8 cellular contexts compared by ENCODE assay signal in genomic region chr9:66900490-66901131, GRCh38. TPM values are rescaled to one million over a fixed set of nuclear protein-coding genes. Genes with fewer than 3 reads are reported as not detected.
DNase-seq lines count a peak whose midpoint lies in the region; ATAC-seq and TF ChIP-seq lines count a peak whose summit lies in the region.
"Not testable (repeated sequence)": the region's sequence is repeated elsewhere in the genome, so short reads cannot be mapped to it uniquely, and the experiment has no call there.

TSS of gene ZNF658 (plus strand) at chr9:66900725. CDS start at chr9:66903562, 2,837 bp downstream.

- POLR2A ChIA-PET in BJ (lab: Charles Lee), result not testable (repeated sequence)

- H3K4me3 ChIP-seq in BJ (ENCODE audit: low read depth, low read length) (peak within 1 kb of the TSS; percentile 53), SU-DHL-6 (ENCODE audit: insufficient read depth, low read length, poor library complexity, severe bottlenecking) (peak within 1 kb of the TSS; percentile 47)

- not testable (repeated sequence) for H3K36me3 ChIP-seq in BJ (ENCODE audit: control insufficient read depth, insufficient read depth, low read length); SU-DHL-6 (ENCODE audit: low read length)

- H3K9ac ChIP-seq in SU-DHL-6 (ENCODE audit: low read length), result peak within 1 kb of the TSS; percentile 56

- H3K9me2 ChIP-seq in SU-DHL-6 (replicated peaks; ENCODE audit: insufficient read depth, low read length), result not testable (repeated sequence)

- H3K27me3 Mint-ChIP-seq in activated naive CD8-positive, alpha-beta T cell; naive B cell: not testable (repeated sequence)

- peak within 1 kb of the TSS; percentile 52 for H3K4me2 ChIP-seq in SU-DHL-6 (ENCODE audit: low read depth, low read length, poor library complexity, severe bottlenecking)

- H3K27ac ChIP-seq in SU-DHL-6 (ENCODE audit: low read depth, low read length), result not testable (repeated sequence)

- not testable (repeated sequence) for H3K27me3 ChIP-seq in BJ (ENCODE audit: control insufficient read depth, insufficient read depth, low read length); SU-DHL-6 (ENCODE audit: low read length)

- H3K4me1 Mint-ChIP-seq in activated naive CD8-positive, alpha-beta T cell (ENCODE audit: low read depth), result peaks cover 11% of the 10 kb centered on the region
- H3K4me1 Mint-ChIP-seq in naive B cell, result peaks cover 3 to 15% (median 14%) of the 10 kb centered on the region in 3 donors

- H4K20me1 ChIP-seq in SU-DHL-6 (ENCODE audit: low read depth, low read length), result not testable (repeated sequence)

- not testable (repeated sequence) for H3K79me2 ChIP-seq in SU-DHL-6 (ENCODE audit: insufficient read depth, low read length)

- not testable (repeated sequence) for H3K9me3 Mint-ChIP-seq in activated naive CD8-positive, alpha-beta T cell (ENCODE audit: low read depth); naive B cell

- H3K36me3 Mint-ChIP-seq in activated naive CD8-positive, alpha-beta T cell; naive B cell: not testable (repeated sequence)

- CTCF ChIA-PET in BJ (lab: Yijun Ruan, JAX), result not testable (repeated sequence)

- DNase-seq in BJ (ENCODE audit: low read depth) (peak; percentile 67), foreskin melanocyte (peak; percentile 72), naive B cell (peak; percentile 50)
- peak; percentile 18 to 51 (median 29) for DNase-seq in stimulated activated CD4-positive, alpha-beta T cell treated with anti-CD3 and anti-CD28 coated beads, TNF-alpha, amount 100 ng/mL, for 4 hours (ENCODE audit: low read depth in 3 of 3)

- ATAC-seq in GM19468 (IDR thresholded peaks at IDR 0.05; ENCODE audit: extremely low read depth, unreplicated experiment) (peak; percentile 92), HG03342 (IDR thresholded peaks at IDR 0.05; ENCODE audit: unreplicated experiment) (peak; percentile 90), naive B cell (ENCODE audit: low read depth in 2 of 2) (peak; percentile 86 to 88)

- not testable (repeated sequence) for TF ChIP-seq CTCF in BJ (IDR thresholded peaks at IDR 0.05; ENCODE audit: insufficient read depth, low read depth, low read length); SU-DHL-6 (IDR thresholded peaks at IDR 0.05; ENCODE audit: insufficient read depth, low read length, poor library complexity, severe bottlenecking)

- H3K4me3 Mint-ChIP-seq in activated naive CD8-positive, alpha-beta T cell, result peak within 1 kb of the TSS; percentile 95
- H3K4me3 Mint-ChIP-seq in naive B cell, result peak within 1 kb of the TSS; percentile 92 to 98 (median 98)

- H3F3A ChIP-seq in SU-DHL-6 (ENCODE audit: insufficient read depth), result not testable (repeated sequence)

- H3K9me3 ChIP-seq in SU-DHL-6 (ENCODE audit: insufficient read depth, low read length), result not testable (repeated sequence)

- peak within 1 kb of the TSS; percentile 59 for H2AFZ ChIP-seq in SU-DHL-6 (ENCODE audit: low read depth, low read length, severe bottlenecking)

- peak within 1 kb of the TSS; percentile 85 for H3K27ac Mint-ChIP-seq in activated naive CD8-positive, alpha-beta T cell
- peak within 1 kb of the TSS; percentile 19 to 93 (median 84) for H3K27ac Mint-ChIP-seq in naive B cell

RNA-seq across cellular contexts. Expression of gene ZNF658, which starts in this region (rescaled TPM):
- polyA plus RNA-seq in BJ (2011; rRNA removed) (1.2 and 2.0 TPM in 2 replicates), naive B cell (ENCODE audit: low read depth in 6 of 6) (1 to 10 TPM in 5 of 6 donors, not detected in 1; 1.2 to 5.0 (median 2.2) TPM)
- polyA minus RNA-seq in BJ (2011; rRNA and poly(A)+ RNA removed), result 1.1 and 4.4 TPM in 2 replicates
